Comparison of ENCODE assay signal across 1 cellular context in genomic region chr10:14952851-14953451, GRCh38.
TF ChIP-seq lines count a peak whose summit lies in the region.

No MANE protein-coding gene starts in this region.

TF ChIP-seq in SK-N-SH treated with all-trans-retinoic acid at 6 μM for 48 hours, 23 proteins besides CTCF, POLR2A, EP300 and RAD21 (continued from another document):
- TF ChIP-seq, protein P1, sequence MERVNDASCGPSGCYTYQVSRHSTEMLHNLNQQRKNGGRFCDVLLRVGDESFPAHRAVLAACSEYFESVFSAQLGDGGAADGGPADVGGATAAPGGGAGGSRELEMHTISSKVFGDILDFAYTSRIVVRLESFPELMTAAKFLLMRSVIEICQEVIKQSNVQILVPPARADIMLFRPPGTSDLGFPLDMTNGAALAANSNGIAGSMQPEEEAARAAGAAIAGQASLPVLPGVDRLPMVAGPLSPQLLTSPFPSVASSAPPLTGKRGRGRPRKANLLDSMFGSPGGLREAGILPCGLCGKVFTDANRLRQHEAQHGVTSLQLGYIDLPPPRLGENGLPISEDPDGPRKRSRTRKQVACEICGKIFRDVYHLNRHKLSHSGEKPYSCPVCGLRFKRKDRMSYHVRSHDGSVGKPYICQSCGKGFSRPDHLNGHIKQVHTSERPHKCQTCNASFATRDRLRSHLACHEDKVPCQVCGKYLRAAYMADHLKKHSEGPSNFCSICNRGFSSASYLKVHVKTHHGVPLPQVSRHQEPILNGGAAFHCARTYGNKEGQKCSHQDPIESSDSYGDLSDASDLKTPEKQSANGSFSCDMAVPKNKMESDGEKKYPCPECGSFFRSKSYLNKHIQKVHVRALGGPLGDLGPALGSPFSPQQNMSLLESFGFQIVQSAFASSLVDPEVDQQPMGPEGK (CRISPR knock-in tag; IDR thresholded peaks at IDR 0.05; ENCODE audit: borderline replicate concordance): no peak
- TF ChIP-seq ISL1 (CRISPR knock-in tag; IDR thresholded peaks at IDR 0.05): no peak
- no peak for TF ChIP-seq ZFP30 (CRISPR knock-in tag; IDR thresholded peaks at IDR 0.05)
- TF ChIP-seq, protein P2, sequence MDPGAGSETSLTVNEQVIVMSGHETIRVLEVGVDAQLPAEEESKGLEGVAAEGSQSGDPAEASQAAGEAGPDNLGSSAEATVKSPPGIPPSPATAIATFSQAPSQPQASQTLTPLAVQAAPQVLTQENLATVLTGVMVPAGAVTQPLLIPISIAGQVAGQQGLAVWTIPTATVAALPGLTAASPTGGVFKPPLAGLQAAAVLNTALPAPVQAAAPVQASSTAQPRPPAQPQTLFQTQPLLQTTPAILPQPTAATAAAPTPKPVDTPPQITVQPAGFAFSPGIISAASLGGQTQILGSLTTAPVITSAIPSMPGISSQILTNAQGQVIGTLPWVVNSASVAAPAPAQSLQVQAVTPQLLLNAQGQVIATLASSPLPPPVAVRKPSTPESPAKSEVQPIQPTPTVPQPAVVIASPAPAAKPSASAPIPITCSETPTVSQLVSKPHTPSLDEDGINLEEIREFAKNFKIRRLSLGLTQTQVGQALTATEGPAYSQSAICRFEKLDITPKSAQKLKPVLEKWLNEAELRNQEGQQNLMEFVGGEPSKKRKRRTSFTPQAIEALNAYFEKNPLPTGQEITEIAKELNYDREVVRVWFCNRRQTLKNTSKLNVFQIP (CRISPR knock-in tag; IDR thresholded peaks at IDR 0.05; ENCODE audit: borderline replicate concordance, low read depth): no peak
- no peak for TF ChIP-seq RARB (CRISPR knock-in tag; IDR thresholded peaks at IDR 0.05)
